9 cellular contexts compared by ENCODE assay signal in genomic region chr14:49975286-49975685, GRCh38.
DNase-seq lines count a peak whose midpoint lies in the region; ATAC-seq and TF ChIP-seq lines count a peak whose summit lies in the region.
"Had no signal": no experiment of that assay in that cellular context is flagged by ENCODE, and none has a peak within 500 bp of the region (broad histone marks: within the 10 kb centered on the region; RNA-seq: fewer than 3 reads in every experiment).

No MANE protein-coding gene starts in this region.

- in situ Hi-C loops in Panc1 (cut with HindIII; ENCODE audit: low pct_unique_long_range_greater_than_20kb, low sequenced_read_pairs) = no loop called here

- ATAC-seq in Panc1 = peak; percentile 79
- ATAC-seq in HG02885 (IDR thresholded peaks at IDR 0.05; ENCODE audit: poor library complexity, unreplicated experiment) = no peak

- POLR2A ChIA-PET in Panc1 (lab: Charles Lee) = interaction anchor here (0.9 to 1.0 kb wide), 2 partner anchors 16 to 26 kb away, joined by 4 to 5 read pairs; no protein-coding TSS in a partner anchor

- DNase-seq in COLO829 (ENCODE audit: low spot score) = peak; percentile 66
- peak; percentile 92 for DNase-seq in Panc1 (ENCODE audit: low read depth, low spot score)
- peak; percentile 86 for DNase-seq in epithelial cell of proximal tubule (ENCODE audit: low read depth)
- DNase-seq in renal cortical epithelial cell (ENCODE audit: low read depth) = peak; percentile 97
- no peak for DNase-seq in stimulated activated naive CD4-positive, alpha-beta T cell (lab: John Stamatoyannopoulos, UW)
- DNase-seq in DMS153 (lab: John Stamatoyannopoulos, UW) = no peak
- no peak for DNase-seq in DMS79 treated with DMSO at 0.1 percent for 48 hours (lab: John Stamatoyannopoulos, UW)
- DNase-seq: NCI-H510A had no signal

- H3K27me3 ChIP-seq in Panc1 (ENCODE audit: control insufficient read depth, insufficient read depth, low read length) = no peaks in the 10 kb centered on the region

- TF ChIP-seq CTCF in Panc1 (IDR thresholded peaks at IDR 0.05) = no peak
- TF ChIP-seq CTCF in epithelial cell of proximal tubule (conservative IDR thresholded peaks at IDR 0.05; ENCODE audit: low read depth, low read length) = no peak

- H3K4me3 ChIP-seq in Panc1 (ENCODE audit: low read depth in 2 of 2, low read length in 2 of 2) (no peak overlapping the region), epithelial cell of proximal tubule (ENCODE audit: low read depth, low read length) (no peak overlapping the region)

- CTCF ChIA-PET in Panc1 (lab: Charles Lee) = interaction anchor here (0.9 kb wide), 1 partner anchor 28 kb away, joined by 4 read pairs; no protein-coding TSS in a partner anchor

- intact Hi-C loops in Panc1 (cut with micrococcal nuclease; ENCODE audit: unreplicated experiment) = loop anchor here (1.0 to 10.0 kb wide), 4 partner anchors 26 to 130 kb away; partner anchors contain the start of gene ARF6

- no peaks in the 10 kb centered on the region; the same call in 1 of the 2 replicates for H3K9me3 ChIP-seq in Panc1 (ENCODE audit: control insufficient read depth, insufficient read depth, low read depth, low read length)

- no TSS peak for BruUV-seq in Panc1 (replicated peaks; lab: Mats Ljungman, UMichigan)

- peak overlapping the region; percentile 100 for H3K27ac ChIP-seq in Panc1 (ENCODE audit: low read length)

- H3K36me3 ChIP-seq in Panc1 (ENCODE audit: control insufficient read depth, insufficient read depth, low read length) = no peaks in the 10 kb centered on the region

- H3K4me1 ChIP-seq in Panc1 (ENCODE audit: control insufficient read depth, insufficient read depth, low read length) = peaks cover 64% of the 10 kb centered on the region

Comparison
In these comparisons a context has a peak if more than half of its experiments do, and no peak if none do; other contexts are left out.
1. DNase-seq: peak in COLO829 (single experiment), Panc1 (single experiment), epithelial cell of proximal tubule (single experiment) and renal cortical epithelial cell (single experiment); none in stimulated activated naive CD4-positive, alpha-beta T cell (0 of 6), DMS153 (single experiment) and DMS79 treated with DMSO at 0.1 percent for 48 hours (single experiment).